ENCODE assay signal across 1 cellular context in genomic region chr3:42613462-42613861, GRCh38.
TF ChIP-seq lines count a peak whose summit lies in the region.

No MANE protein-coding gene starts in this region.

TF ChIP-seq in HCT116, 20 proteins besides CTCF, POLR2A, EP300 and RAD21 (continued from another document):
- TF ChIP-seq REST (IDR thresholded peaks at IDR 0.05; ENCODE audit: low read depth) (no peak), ZNF274 (IDR thresholded peaks at IDR 0.05; ENCODE audit: low read depth, low read length) (no peak), ZFX (IDR thresholded peaks at IDR 0.05) (no peak), CBX3 (IDR thresholded peaks at IDR 0.05; ENCODE audit: low read depth) (no peak), POLR2AphosphoS5 (IDR thresholded peaks at IDR 0.05; ENCODE audit: low read depth, low read length) (no peak), EZH2 (IDR thresholded peaks at IDR 0.05) (no peak)
